ENCODE assay signal across 9 cellular contexts in the genomic region with DNA sequence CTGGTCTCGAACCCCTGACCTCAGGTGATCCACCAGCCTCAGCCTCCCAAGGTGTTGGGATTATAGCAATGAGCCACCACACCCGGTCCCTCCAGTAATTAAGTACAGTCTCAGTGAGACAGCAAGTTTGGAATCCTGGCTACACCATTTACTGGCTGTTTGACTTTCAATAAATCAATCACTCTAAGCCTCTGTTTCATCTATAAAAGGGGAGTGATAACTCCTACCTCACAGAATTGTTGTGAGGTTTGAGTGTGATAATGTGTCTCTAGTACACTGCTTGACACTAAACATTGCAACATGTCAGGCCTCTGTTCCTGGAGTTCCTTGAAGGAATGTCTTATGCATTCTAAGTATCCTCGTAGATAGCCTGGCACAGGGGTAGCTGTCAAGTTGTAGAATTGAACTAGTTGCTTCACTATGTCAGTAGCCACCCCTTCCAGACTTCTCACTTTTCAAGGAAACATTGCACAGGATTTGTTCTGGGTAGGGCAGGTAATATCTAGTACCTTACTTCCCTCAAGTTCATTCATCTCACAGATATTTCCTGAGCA. TPM values are rescaled to one million over a fixed set of nuclear protein-coding genes. Genes with fewer than 3 reads are reported as not detected.
DNase-seq lines count a peak whose midpoint lies in the region; ATAC-seq and TF ChIP-seq lines count a peak whose summit lies in the region.
"Had no signal": no experiment of that assay in that cellular context is flagged by ENCODE, and none has a peak within 500 bp of the region (broad histone marks: within the 10 kb centered on the region; RNA-seq: fewer than 3 reads in every experiment).

No MANE protein-coding gene starts in this region.

- no peak for DNase-seq in CD4-positive, alpha-beta T cell
- DNase-seq in NB4 (ENCODE audit: low read depth) (no peak), coronary artery (ENCODE audit: low spot score) (no peak), GM19238 (ENCODE audit: insufficient read length, low spot score) (no peak), RPMI8226 (no peak)
- DNase-seq: foreskin keratinocyte had no signal

- TF ChIP-seq CTCF in CD4-positive, alpha-beta T cell (IDR thresholded peaks at IDR 0.05) = no peak
- TF ChIP-seq CTCF in NB4 (IDR thresholded peaks at IDR 0.05; ENCODE audit: low read depth, low read length) (no peak), coronary artery (IDR thresholded peaks at IDR 0.05) (no peak), neutrophil (IDR thresholded peaks at IDR 0.05) (no peak)

- no peaks in the 10 kb centered on the region for H3K9me3 Mint-ChIP-seq in CD4-positive, alpha-beta T cell

- ATAC-seq in CD4-positive, alpha-beta T cell (ENCODE audit: poor library complexity) = no peak
- ATAC-seq in GM19023 (IDR thresholded peaks at IDR 0.05; ENCODE audit: unreplicated experiment) (no peak), HG02981 (IDR thresholded peaks at IDR 0.05; ENCODE audit: unreplicated experiment) (no peak)
- ATAC-seq: foreskin keratinocyte had no signal

- no peak overlapping the region for H3K27ac ChIP-seq in CD4-positive, alpha-beta T cell (ENCODE audit: low read depth, low read length)
- H3K27ac ChIP-seq in coronary artery (peak overlapping the region; percentile 88 to 91), neutrophil (peak overlapping the region; percentile 86)
- H3K27ac ChIP-seq: foreskin keratinocyte had no signal

- peak overlapping the region; percentile 96 for H3K27ac Mint-ChIP-seq in CD4-positive, alpha-beta T cell

- peaks cover 20% of the 10 kb centered on the region for H3K36me3 Mint-ChIP-seq in CD4-positive, alpha-beta T cell (ENCODE audit: low read depth)

- POLR2A ChIA-PET in CD4-positive, alpha-beta T cell (lab: Charles Lee) = interaction anchor here (1.5 to 2.3 kb wide), 2 partner anchors 35 to 320 kb away, joined by 4 to 22 read pairs; partner anchors contain the start of genes ASH1L, MTX1 and THBS3

- TF ChIP-seq POLR2A in NB4 (IDR thresholded peaks at IDR 0.05; ENCODE audit: extremely low read depth, insufficient read length) = no peak

- CTCF ChIA-PET in CD4-positive, alpha-beta T cell (lab: Charles Lee) = interaction anchor here (1.5 to 1.6 kb wide), 2 partner anchors 67 to 70 kb away, joined by 5 to 7 read pairs; partner anchors contain the start of gene KRTCAP2

- peak overlapping the region; percentile 85 for H3K4me3 Mint-ChIP-seq in CD4-positive, alpha-beta T cell

- H3K27me3 Mint-ChIP-seq in CD4-positive, alpha-beta T cell = peaks cover 5% of the 10 kb centered on the region

- H3K4me1 ChIP-seq in neutrophil (ENCODE audit: control insufficient read depth in 1 of 2, insufficient read depth in 1 of 2, low read depth in 1 of 2, low read length in 1 of 2) = peaks cover 65 to 68% of the 10 kb centered on the region in 2 experiments
- H3K4me1 ChIP-seq: foreskin keratinocyte had no signal

- peaks cover 20% of the 10 kb centered on the region for H3K36me3 ChIP-seq in neutrophil

- H3K27me3 ChIP-seq in CD4-positive, alpha-beta T cell (ENCODE audit: control insufficient read depth, insufficient read depth, low read length) = no peaks in the 10 kb centered on the region
- no peaks in the 10 kb centered on the region for H3K27me3 ChIP-seq in neutrophil
- H3K27me3 ChIP-seq: foreskin keratinocyte had no signal

- peaks cover 51% of the 10 kb centered on the region for H3K4me1 Mint-ChIP-seq in CD4-positive, alpha-beta T cell (ENCODE audit: low read depth)

- intact Hi-C loops in CD4-positive, alpha-beta T cell (cut with DNase I, micrococcal nuclease) = loop anchor here in 1 of 2 experiments (2.0 to 5.0 kb wide), 3 partner anchors 14 to 66 kb away; partner anchors contain the start of genes MTX1 and THBS3

- H3K4me3 ChIP-seq in NB4 (ENCODE audit: low read depth, low read length) = peak overlapping the region; percentile 78
- H3K4me3 ChIP-seq in coronary artery = peak overlapping the region; percentile 67
- peak overlapping the region; percentile 59 to 95 for H3K4me3 ChIP-seq in neutrophil (ENCODE audit: low read depth in 1 of 2, low read length in 1 of 2)

- no peaks in the 10 kb centered on the region for H3K9me3 ChIP-seq in CD4-positive, alpha-beta T cell (ENCODE audit: control insufficient read depth, low read length)
- no peaks in the 10 kb centered on the region for H3K9me3 ChIP-seq in neutrophil

RNA-seq across cellular contexts. Expression of gene ENTREP3, which starts 12.4 kb away (rescaled TPM):
- 1 to 10 TPM; 6.6 to 8.3 TPM for total RNA-seq in CD4-positive, alpha-beta T cell

RNA-seq across cellular contexts. Expression of gene SCAMP3, which starts 19.3 kb away (rescaled TPM):
- total RNA-seq in CD4-positive, alpha-beta T cell = 10 to 100 TPM; 54.8 to 55.6 TPM

RNA-seq across cellular contexts. Expression of gene CLK2, which starts 30.4 kb away (rescaled TPM):
- 10 to 100 TPM; 48.1 to 49.8 TPM for total RNA-seq in CD4-positive, alpha-beta T cell

RNA-seq across cellular contexts. Expression of gene HCN3, which starts 34.4 kb away (rescaled TPM):
- 1 to 10 TPM; 1.3 to 1.8 TPM for total RNA-seq in CD4-positive, alpha-beta T cell

RNA-seq across cellular contexts. Expression of gene MTX1, which starts 34.4 kb away (rescaled TPM):
- total RNA-seq in CD4-positive, alpha-beta T cell = 10 to 100 TPM; 19.9 to 20.7 TPM
